Comparison of ENCODE assay signal across 1 cellular context in the genomic region with DNA sequence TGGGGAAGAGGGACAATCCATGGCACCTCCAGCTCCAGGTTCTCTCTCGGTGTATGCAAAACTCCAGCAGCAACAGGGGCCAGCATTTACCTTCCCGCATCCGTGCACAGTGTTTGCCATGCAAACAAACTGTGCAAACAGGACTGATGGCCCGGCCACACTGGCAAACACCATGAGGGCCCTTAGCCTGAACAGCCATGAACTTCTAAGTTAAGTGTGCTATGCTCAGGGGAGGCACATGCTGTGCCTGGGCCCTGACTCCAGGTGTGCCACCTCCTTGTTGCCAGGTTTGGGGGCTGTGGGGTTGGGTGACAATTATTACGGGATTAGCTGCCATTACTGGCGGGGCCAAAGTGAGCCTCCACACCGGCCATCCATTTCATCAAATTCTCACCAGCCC.
TF ChIP-seq lines count a peak whose summit lies in the region.

No MANE protein-coding gene starts in this region.

TF ChIP-seq in HepG2, 621 proteins besides CTCF, POLR2A, EP300 and RAD21 (continued from another document and continues in another):
- TF ChIP-seq, protein P1, sequence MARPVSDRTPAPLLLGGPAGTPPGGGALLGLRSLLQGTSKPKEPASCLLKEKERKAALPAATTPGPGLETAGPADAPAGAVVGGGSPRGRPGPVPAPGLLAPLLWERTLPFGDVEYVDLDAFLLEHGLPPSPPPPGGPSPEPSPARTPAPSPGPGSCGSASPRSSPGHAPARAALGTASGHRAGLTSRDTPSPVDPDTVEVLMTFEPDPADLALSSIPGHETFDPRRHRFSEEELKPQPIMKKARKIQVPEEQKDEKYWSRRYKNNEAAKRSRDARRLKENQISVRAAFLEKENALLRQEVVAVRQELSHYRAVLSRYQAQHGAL (CRISPR knock-in tag; IDR thresholded peaks at IDR 0.05; ENCODE audit: not compliant biosample characterization): no peak
- TF ChIP-seq ZNF512 (CRISPR knock-in tag; IDR thresholded peaks at IDR 0.05) (no peak), ZNF296 (CRISPR knock-in tag; conservative IDR thresholded peaks at IDR 0.05) (no peak), ZNF550 (CRISPR knock-in tag; IDR thresholded peaks at IDR 0.05; ENCODE audit: borderline replicate concordance) (no peak), ZNF383 (CRISPR knock-in tag; IDR thresholded peaks at IDR 0.05; ENCODE audit: borderline replicate concordance) (no peak), TSC22D2 (CRISPR knock-in tag; IDR thresholded peaks at IDR 0.05; ENCODE audit: borderline replicate concordance) (no peak), REL (CRISPR knock-in tag; conservative IDR thresholded peaks at IDR 0.05) (no peak), ZNF441 (CRISPR knock-in tag; IDR thresholded peaks at IDR 0.05; ENCODE audit: borderline replicate concordance) (peak; percentile 50; the same call in 1 of the 2 replicates), GPBP1L1 (CRISPR knock-in tag; IDR thresholded peaks at IDR 0.05) (no peak), DDIT3 (CRISPR knock-in tag; IDR thresholded peaks at IDR 0.05) (no peak), HCFC1 (IDR thresholded peaks at IDR 0.05; ENCODE audit: low read depth, low read length) (no peak), SMARCE1 (IDR thresholded peaks at IDR 0.05; ENCODE audit: borderline replicate concordance) (no peak), ZKSCAN5 (CRISPR knock-in tag; IDR thresholded peaks at IDR 0.05) (no peak), ZNF335 (CRISPR knock-in tag; IDR thresholded peaks at IDR 0.05) (peak; percentile 66; the same call in 1 of the 2 replicates), SSRP1 (CRISPR knock-in tag; IDR thresholded peaks at IDR 0.05) (no peak), NR2C2 (CRISPR knock-in tag; IDR thresholded peaks at IDR 0.05; ENCODE audit: borderline replicate concordance) (peak; percentile 39; the same call in 1 of the 2 replicates), HNRNPK (IDR thresholded peaks at IDR 0.05; ENCODE audit: low read depth, low read length, poor library complexity, severe bottlenecking) (no peak), ZNF629 (CRISPR knock-in tag; conservative IDR thresholded peaks at IDR 0.05) (no peak), ZBTB3 (CRISPR knock-in tag; IDR thresholded peaks at IDR 0.05; ENCODE audit: borderline replicate concordance, low read depth) (no peak), MLLT10 (CRISPR knock-in tag; IDR thresholded peaks at IDR 0.05) (no peak), HOXA5 (CRISPR knock-in tag; IDR thresholded peaks at IDR 0.05) (0 out of 2 replicates have a peak, but pooled peaks have one; percentile 32), ZNF124 (CRISPR knock-in tag; IDR thresholded peaks at IDR 0.05) (peak; percentile 41; the same call in 1 of the 2 replicates), ZNF644 (CRISPR knock-in tag; IDR thresholded peaks at IDR 0.05; ENCODE audit: low read depth) (peak; percentile 83), ELF3 (CRISPR knock-in tag; IDR thresholded peaks at IDR 0.05) (peak; percentile 73), HMGXB4 (CRISPR knock-in tag; IDR thresholded peaks at IDR 0.05; ENCODE audit: borderline replicate concordance in 1 of 2, low read depth in 1 of 2) (peak in 1 of 2 experiments; percentile 55; a peak in 1 of 4 replicates), NR2F1 (CRISPR knock-in tag; IDR thresholded peaks at IDR 0.05) (peak in 1 of 2 experiments; percentile 40; a peak in 1 of 4 replicates), SIX1 (CRISPR knock-in tag; IDR thresholded peaks at IDR 0.05; ENCODE audit: borderline replicate concordance) (no peak), ZNF280D (CRISPR knock-in tag; IDR thresholded peaks at IDR 0.05) (0 out of 2 replicates have a peak, but pooled peaks have one; percentile 57), ADNP (CRISPR knock-in tag; IDR thresholded peaks at IDR 0.05) (no peak), ZSCAN20 (CRISPR knock-in tag; IDR thresholded peaks at IDR 0.05; ENCODE audit: borderline replicate concordance) (0 out of 2 replicates have a peak, but pooled peaks have one; percentile 63), ZNF3 (CRISPR knock-in tag; IDR thresholded peaks at IDR 0.05) (no peak), HOXA7 (CRISPR knock-in tag; IDR thresholded peaks at IDR 0.05) (no peak), BORCS8-MEF2B (CRISPR knock-in tag; IDR thresholded peaks at IDR 0.05) (peak; percentile 66; the same call in 1 of the 2 replicates), ZC3H4 (CRISPR knock-in tag; IDR thresholded peaks at IDR 0.05; ENCODE audit: borderline replicate concordance) (no peak), ETV5 (CRISPR knock-in tag; IDR thresholded peaks at IDR 0.05; ENCODE audit: borderline replicate concordance) (peak; percentile 75), NCOR1 (IDR thresholded peaks at IDR 0.05; ENCODE audit: borderline replicate concordance, low read length) (peak; percentile 47; the same call in 1 of the 2 replicates), SOX13 (IDR thresholded peaks at IDR 0.05) (no peak), SOX13 (CRISPR knock-in tag; conservative IDR thresholded peaks at IDR 0.05 in 1 of 2, IDR thresholded peaks at IDR 0.05 in 1 of 2) (peak in 1 of 2 experiments; percentile 78; a peak in 2 of 4 replicates), MTF2 (CRISPR knock-in tag; IDR thresholded peaks at IDR 0.05; ENCODE audit: borderline replicate concordance) (no peak; the same call in 1 of the 2 replicates)
- TF ChIP-seq, protein P2, sequence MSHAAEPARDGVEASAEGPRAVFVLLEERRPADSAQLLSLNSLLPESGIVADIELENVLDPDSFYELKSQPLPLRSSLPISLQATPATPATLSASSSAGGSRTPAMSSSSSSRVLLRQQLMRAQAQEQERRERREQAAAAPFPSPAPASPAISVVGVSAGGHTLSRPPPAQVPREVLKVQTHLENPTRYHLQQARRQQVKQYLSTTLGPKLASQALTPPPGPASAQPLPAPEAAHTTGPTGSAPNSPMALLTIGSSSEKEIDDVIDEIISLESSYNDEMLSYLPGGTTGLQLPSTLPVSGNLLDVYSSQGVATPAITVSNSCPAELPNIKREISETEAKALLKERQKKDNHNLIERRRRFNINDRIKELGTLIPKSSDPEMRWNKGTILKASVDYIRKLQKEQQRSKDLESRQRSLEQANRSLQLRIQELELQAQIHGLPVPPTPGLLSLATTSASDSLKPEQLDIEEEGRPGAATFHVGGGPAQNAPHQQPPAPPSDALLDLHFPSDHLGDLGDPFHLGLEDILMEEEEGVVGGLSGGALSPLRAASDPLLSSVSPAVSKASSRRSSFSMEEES (CRISPR knock-in tag; IDR thresholded peaks at IDR 0.05): peak; percentile 78
- TF ChIP-seq, protein P3, sequence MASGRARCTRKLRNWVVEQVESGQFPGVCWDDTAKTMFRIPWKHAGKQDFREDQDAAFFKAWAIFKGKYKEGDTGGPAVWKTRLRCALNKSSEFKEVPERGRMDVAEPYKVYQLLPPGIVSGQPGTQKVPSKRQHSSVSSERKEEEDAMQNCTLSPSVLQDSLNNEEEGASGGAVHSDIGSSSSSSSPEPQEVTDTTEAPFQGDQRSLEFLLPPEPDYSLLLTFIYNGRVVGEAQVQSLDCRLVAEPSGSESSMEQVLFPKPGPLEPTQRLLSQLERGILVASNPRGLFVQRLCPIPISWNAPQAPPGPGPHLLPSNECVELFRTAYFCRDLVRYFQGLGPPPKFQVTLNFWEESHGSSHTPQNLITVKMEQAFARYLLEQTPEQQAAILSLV (CRISPR knock-in tag; IDR thresholded peaks at IDR 0.05; ENCODE audit: borderline replicate concordance): no peak
- TF ChIP-seq, protein P4, sequence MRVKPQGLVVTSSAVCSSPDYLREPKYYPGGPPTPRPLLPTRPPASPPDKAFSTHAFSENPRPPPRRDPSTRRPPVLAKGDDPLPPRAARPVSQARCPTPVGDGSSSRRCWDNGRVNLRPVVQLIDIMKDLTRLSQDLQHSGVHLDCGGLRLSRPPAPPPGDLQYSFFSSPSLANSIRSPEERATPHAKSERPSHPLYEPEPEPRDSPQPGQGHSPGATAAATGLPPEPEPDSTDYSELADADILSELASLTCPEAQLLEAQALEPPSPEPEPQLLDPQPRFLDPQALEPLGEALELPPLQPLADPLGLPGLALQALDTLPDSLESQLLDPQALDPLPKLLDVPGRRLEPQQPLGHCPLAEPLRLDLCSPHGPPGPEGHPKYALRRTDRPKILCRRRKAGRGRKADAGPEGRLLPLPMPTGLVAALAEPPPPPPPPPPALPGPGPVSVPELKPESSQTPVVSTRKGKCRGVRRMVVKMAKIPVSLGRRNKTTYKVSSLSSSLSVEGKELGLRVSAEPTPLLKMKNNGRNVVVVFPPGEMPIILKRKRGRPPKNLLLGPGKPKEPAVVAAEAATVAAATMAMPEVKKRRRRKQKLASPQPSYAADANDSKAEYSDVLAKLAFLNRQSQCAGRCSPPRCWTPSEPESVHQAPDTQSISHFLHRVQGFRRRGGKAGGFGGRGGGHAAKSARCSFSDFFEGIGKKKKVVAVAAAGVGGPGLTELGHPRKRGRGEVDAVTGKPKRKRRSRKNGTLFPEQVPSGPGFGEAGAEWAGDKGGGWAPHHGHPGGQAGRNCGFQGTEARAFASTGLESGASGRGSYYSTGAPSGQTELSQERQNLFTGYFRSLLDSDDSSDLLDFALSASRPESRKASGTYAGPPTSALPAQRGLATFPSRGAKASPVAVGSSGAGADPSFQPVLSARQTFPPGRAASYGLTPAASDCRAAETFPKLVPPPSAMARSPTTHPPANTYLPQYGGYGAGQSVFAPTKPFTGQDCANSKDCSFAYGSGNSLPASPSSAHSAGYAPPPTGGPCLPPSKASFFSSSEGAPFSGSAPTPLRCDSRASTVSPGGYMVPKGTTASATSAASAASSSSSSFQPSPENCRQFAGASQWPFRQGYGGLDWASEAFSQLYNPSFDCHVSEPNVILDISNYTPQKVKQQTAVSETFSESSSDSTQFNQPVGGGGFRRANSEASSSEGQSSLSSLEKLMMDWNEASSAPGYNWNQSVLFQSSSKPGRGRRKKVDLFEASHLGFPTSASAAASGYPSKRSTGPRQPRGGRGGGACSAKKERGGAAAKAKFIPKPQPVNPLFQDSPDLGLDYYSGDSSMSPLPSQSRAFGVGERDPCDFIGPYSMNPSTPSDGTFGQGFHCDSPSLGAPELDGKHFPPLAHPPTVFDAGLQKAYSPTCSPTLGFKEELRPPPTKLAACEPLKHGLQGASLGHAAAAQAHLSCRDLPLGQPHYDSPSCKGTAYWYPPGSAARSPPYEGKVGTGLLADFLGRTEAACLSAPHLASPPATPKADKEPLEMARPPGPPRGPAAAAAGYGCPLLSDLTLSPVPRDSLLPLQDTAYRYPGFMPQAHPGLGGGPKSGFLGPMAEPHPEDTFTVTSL (CRISPR knock-in tag; IDR thresholded peaks at IDR 0.05; ENCODE audit: borderline replicate concordance): peak; percentile 74; the same call in 1 of the 2 replicates
